ENCODE assay signal across 25 cellular contexts in the genomic region with DNA sequence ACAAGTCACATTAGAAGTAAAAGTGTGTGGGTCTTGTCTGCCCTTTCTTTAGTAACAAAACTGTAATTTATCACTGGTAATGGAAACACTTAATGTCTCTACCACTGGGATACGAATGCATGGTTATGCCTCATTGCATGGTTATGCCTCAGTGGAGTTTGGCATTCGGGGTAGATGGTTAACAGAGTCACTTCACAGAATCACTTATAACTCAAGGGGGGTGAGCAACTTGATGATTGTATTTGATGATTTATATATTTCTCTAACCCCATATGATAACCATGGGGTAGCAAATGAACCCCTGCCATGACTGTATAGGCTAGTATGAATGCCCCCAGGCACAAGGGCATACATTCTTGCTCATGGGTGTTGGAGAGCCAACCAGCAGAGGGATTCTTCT. TPM values are rescaled to one million over a fixed set of nuclear protein-coding genes. Genes with fewer than 3 reads are reported as not detected.
DNase-seq lines count a peak whose midpoint lies in the region; ATAC-seq and TF ChIP-seq lines count a peak whose summit lies in the region.
"Had no signal": no experiment of that assay in that cellular context is flagged by ENCODE, and none has a peak within 500 bp of the region (broad histone marks: within the 10 kb centered on the region; RNA-seq: fewer than 3 reads in every experiment).

No MANE protein-coding gene starts in this region.

- H3K4me1 Mint-ChIP-seq in naive thymus-derived CD4-positive, alpha-beta T cell: peaks cover 0 to 12% (median 3%) of the 10 kb centered on the region in 7 donors
- H3K4me1 Mint-ChIP-seq: activated CD4-positive, alpha-beta T cell treated with anti-CD3 and anti-CD28 coated beads, Interleukin-2, amount 10 ng/mL, durations not matched to agents 7 days and 5 days; central memory CD8-positive, alpha-beta T cell; T-helper 17 cell had no signal

- POLR2A ChIA-PET in naive thymus-derived CD4-positive, alpha-beta T cell (lab: Charles Lee): no interaction called here

- H3K27ac Mint-ChIP-seq in naive thymus-derived CD4-positive, alpha-beta T cell: no peak overlapping the region
- H3K27ac Mint-ChIP-seq: activated CD4-positive, alpha-beta T cell treated with anti-CD3 and anti-CD28 coated beads, Interleukin-2, amount 10 ng/mL, durations not matched to agents 7 days and 5 days; B cell; HFFc6; T-helper 17 cell had no signal

- H3K9me3 Mint-ChIP-seq in naive thymus-derived CD4-positive, alpha-beta T cell: peaks cover 0 to 3% (median 0%) of the 10 kb centered on the region in 11 donors
- H3K9me3 Mint-ChIP-seq: activated CD4-positive, alpha-beta T cell treated with anti-CD3 and anti-CD28 coated beads, Interleukin-2, amount 10 ng/mL, durations not matched to agents 7 days and 5 days; central memory CD8-positive, alpha-beta T cell; HFFc6 had no signal

- H3K27ac ChIP-seq in skeletal muscle tissue (ENCODE audit: low read depth, low read length): no peak overlapping the region
- no peak overlapping the region for H3K27ac ChIP-seq in naive thymus-derived CD4-positive, alpha-beta T cell (ENCODE audit: low read depth, low read length)
- H3K27ac ChIP-seq: pancreas, SJSA1 had no signal

- peak overlapping the region in 1 of 10 donors; percentile 12 for H3K4me3 Mint-ChIP-seq in naive thymus-derived CD4-positive, alpha-beta T cell
- H3K4me3 Mint-ChIP-seq: activated CD4-positive, alpha-beta T cell treated with anti-CD3 and anti-CD28 coated beads, Interleukin-2, amount 10 ng/mL, durations not matched to agents 7 days and 5 days; B cell; central memory CD8-positive, alpha-beta T cell; HFFc6; T-helper 17 cell had no signal

- no peaks in the 10 kb centered on the region for H3K27me3 ChIP-seq in kidney epithelial cell (ENCODE audit: control insufficient read depth, insufficient read depth, low read length)
- no peaks in the 10 kb centered on the region for H3K27me3 ChIP-seq in skeletal muscle tissue (ENCODE audit: control insufficient read depth in 3 of 3, insufficient read depth in 3 of 3, low read length in 3 of 3)
- no peaks in the 10 kb centered on the region for H3K27me3 ChIP-seq in naive thymus-derived CD4-positive, alpha-beta T cell (ENCODE audit: control insufficient read depth in 2 of 2, insufficient read depth in 2 of 2, low read length in 2 of 2)

- ATAC-seq in GM18511 (IDR thresholded peaks at IDR 0.05; ENCODE audit: unreplicated experiment) (peak; percentile 48), HG03354 (IDR thresholded peaks at IDR 0.05; ENCODE audit: poor library complexity, severe bottlenecking, unreplicated experiment) (peak; percentile 50)
- ATAC-seq in naive thymus-derived CD4-positive, alpha-beta T cell: no peak
- ATAC-seq: pancreas, T-helper 17 cell had no signal

- no peaks in the 10 kb centered on the region for H3K36me3 Mint-ChIP-seq in naive thymus-derived CD4-positive, alpha-beta T cell

- no peaks in the 10 kb centered on the region for H3K36me3 ChIP-seq in kidney epithelial cell (ENCODE audit: control insufficient read depth, insufficient read depth, low read length)
- no peaks in the 10 kb centered on the region for H3K36me3 ChIP-seq in skeletal muscle tissue (ENCODE audit: control insufficient read depth in 3 of 3, insufficient read depth in 3 of 3, low read length in 3 of 3)
- no peaks in the 10 kb centered on the region for H3K36me3 ChIP-seq in naive thymus-derived CD4-positive, alpha-beta T cell (ENCODE audit: control insufficient read depth in 2 of 3, insufficient read depth in 3 of 3, low read length in 3 of 3)
- H3K36me3 ChIP-seq: esophagus muscularis mucosa, pancreas, SJSA1, stomach had no signal

- H3K4me3 ChIP-seq in kidney epithelial cell (ENCODE audit: low read depth, low read length) (peak overlapping the region; percentile 16), skeletal muscle tissue (ENCODE audit: low read length in 3 of 3) (peak overlapping the region in 2 of 3 donors; percentile 4 to 43)
- no peak overlapping the region for H3K4me3 ChIP-seq in naive thymus-derived CD4-positive, alpha-beta T cell (ENCODE audit: low read length)
- H3K4me3 ChIP-seq: pancreas, SJSA1 had no signal

- H3K9ac ChIP-seq in skeletal muscle tissue (ENCODE audit: low read depth in 1 of 3, low read length in 3 of 3): peak overlapping the region in 2 of 3 donors; percentile 28 to 61

- CTCF ChIA-PET in naive thymus-derived CD4-positive, alpha-beta T cell (lab: Charles Lee): no interaction called here

- intact Hi-C loops in naive thymus-derived CD4-positive, alpha-beta T cell (cut with micrococcal nuclease): no loop called here

- peaks cover 34 to 56% (median 51%) of the 10 kb centered on the region in 5 donors for H3K27me3 Mint-ChIP-seq in naive thymus-derived CD4-positive, alpha-beta T cell

- no peaks in the 10 kb centered on the region for H3K9me3 ChIP-seq in skeletal muscle tissue (ENCODE audit: control insufficient read depth in 3 of 3, low read length in 3 of 3)
- no peaks in the 10 kb centered on the region for H3K9me3 ChIP-seq in naive thymus-derived CD4-positive, alpha-beta T cell (ENCODE audit: control insufficient read depth in 2 of 3, low read length in 3 of 3)
- H3K9me3 ChIP-seq: pancreas, SJSA1 had no signal

- DNase-seq in kidney epithelial cell (ENCODE audit: low read depth) (peak; percentile 51), DMS 273 (lab: John Stamatoyannopoulos, UW; ENCODE audit: unreplicated experiment) (no peak), NCI-H2081 treated with DMSO at 0.1 percent for 48 hours (lab: John Stamatoyannopoulos, UW) (no peak)
- no peak for DNase-seq in naive thymus-derived CD4-positive, alpha-beta T cell
- DNase-seq: activated CD4-positive, alpha-beta T cell treated with anti-CD3 and anti-CD28 coated beads, Interleukin-2, amount 10 ng/mL, durations not matched to agents 7 days and 5 days; activated gamma-delta T cell treated with Interleukin-2 at 50 U/mL for 16 hours; amygdala; Calu3; effector CD4-positive, alpha-beta T cell; HFFc6; Karpas-422; NCI-H1105; NCI-H2081; NCI-H69; pancreas; stomach; T-helper 17 cell; trophoblast cell had no signal

- peaks cover 0 to 2% (median 0%) of the 10 kb centered on the region in 3 donors for H3K4me1 ChIP-seq in skeletal muscle tissue (ENCODE audit: control insufficient read depth in 3 of 3, insufficient read depth in 3 of 3, low read length in 3 of 3)
- no peaks in the 10 kb centered on the region for H3K4me1 ChIP-seq in naive thymus-derived CD4-positive, alpha-beta T cell (ENCODE audit: control insufficient read depth in 2 of 2, insufficient read depth in 2 of 2, low read length in 2 of 2)
- H3K4me1 ChIP-seq: pancreas, SJSA1 had no signal

- no peak for TF ChIP-seq CTCF in kidney epithelial cell (IDR thresholded peaks at IDR 0.05; ENCODE audit: insufficient read depth, low read length, poor library complexity, severe bottlenecking)

RNA-seq across cellular contexts. Expression of a gene that starts 1.6 kb away (rescaled TPM):
- 1.4 and 1.7 TPM in 2 replicates for total RNA-seq in kidney epithelial cell
- 8.4 TPM for total RNA-seq in skeletal muscle tissue
- under 1 TPM in 2 of 5 experiments, not detected in 3; 0.11 to 0.83 TPM for total RNA-seq in naive thymus-derived CD4-positive, alpha-beta T cell
- polyA plus RNA-seq in naive thymus-derived CD4-positive, alpha-beta T cell: not detected
- total RNA-seq: activated CD4-positive, alpha-beta T cell treated with anti-CD3 and anti-CD28 coated beads, Interleukin-2, amount 10 ng/mL, durations not matched to agents 7 days and 5 days; Calu3 had no signal
